ENCODE assay signal across 15 cellular contexts in the genomic region with DNA sequence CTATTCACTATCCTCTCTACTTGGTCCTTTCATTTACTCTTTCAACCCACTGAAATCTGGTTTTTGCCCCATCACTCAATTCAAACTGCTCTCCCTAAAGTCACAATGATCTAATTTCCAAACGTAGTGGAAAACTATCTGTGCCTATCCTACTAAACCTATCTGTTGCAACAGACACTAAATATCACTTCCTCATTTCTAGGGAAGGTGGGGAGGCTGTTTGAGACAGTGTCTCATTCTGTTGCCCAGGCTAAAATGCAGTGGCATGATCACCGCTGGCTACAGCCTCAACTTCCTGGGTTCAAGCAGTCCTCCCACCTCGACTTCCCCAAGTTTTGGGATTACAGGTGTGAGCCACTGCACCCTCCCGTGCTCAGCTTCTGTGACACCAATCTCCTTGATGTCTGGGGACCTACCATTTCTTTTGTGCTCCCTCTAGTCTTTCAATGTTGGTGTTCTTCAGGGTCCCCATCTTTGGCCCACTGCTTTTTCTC. TPM values are rescaled to one million over a fixed set of nuclear protein-coding genes. Genes with fewer than 3 reads are reported as not detected.
DNase-seq lines count a peak whose midpoint lies in the region; ATAC-seq and TF ChIP-seq lines count a peak whose summit lies in the region.
"Had no signal": no experiment of that assay in that cellular context is flagged by ENCODE, and none has a peak within 500 bp of the region (broad histone marks: within the 10 kb centered on the region; RNA-seq: fewer than 3 reads in every experiment).

No MANE protein-coding gene starts in this region.

- H3K4me1 ChIP-seq in esophagus squamous epithelium (peaks cover 7 to 90% (median 34%) of the 10 kb centered on the region in 3 donors), GM23248 (ENCODE audit: insufficient read depth) (peaks cover 15% of the 10 kb centered on the region)

- H2AFZ ChIP-seq in GM23248, result no peak overlapping the region

- in situ Hi-C loops in GM23248 (cut with MboI), result no loop called here

- DNase-seq in CD1c-positive myeloid dendritic cell (ENCODE audit: extremely low spot score), result peak; percentile 74
- DNase-seq in NOMO-1 treated with dmso at 0.1 percent for 144 hours (lab: John Stamatoyannopoulos, UW; ENCODE audit: unreplicated experiment), result peak; percentile 65
- DNase-seq in esophagus squamous epithelium (lab: John Stamatoyannopoulos, UW), result no peak
- no peak for DNase-seq in RKO (ENCODE audit: low spot score)
- DNase-seq in GM23248, result no peak
- DNase-seq in iPS-NIHi11 (ENCODE audit: low spot score), result no peak
- DNase-seq: ACHN; activated naive CD4-positive, alpha-beta T cell treated with anti-CD3 and anti-CD28 coated beads for 36 hours; islet precursor cell; NCI-H2227 treated with DMSO at 0.1 percent for 48 hours; small intestine had no signal

- 59 to 75% methylated on average over 4 of the region's 4 CpGs for WGBS in esophagus squamous epithelium, 2 donors
- 94 to 98% methylated on average over 4 of the region's 4 CpGs for WGBS in GM23248 (ENCODE audit: low coverage in 1 of 2, low lambda C conversion rate in 2 of 2, missing lambda C conversion rate in 2 of 2), 2 experiments

- H4K20me1 ChIP-seq in GM23248 (ENCODE audit: insufficient read depth), result no peaks in the 10 kb centered on the region; the same call in 1 of the 2 replicates

- TF ChIP-seq POLR2A in esophagus squamous epithelium (IDR thresholded peaks at IDR 0.05), result no peak

- H3K9me3 ChIP-seq in esophagus squamous epithelium, result no peaks in the 10 kb centered on the region
- H3K9me3 ChIP-seq in GM23248 (ENCODE audit: low read depth), result no peaks in the 10 kb centered on the region

- H3K4me3 ChIP-seq in esophagus squamous epithelium (peak overlapping the region in 1 of 4 donors; percentile 2), GM23248 (no peak overlapping the region)
- H3K4me3 ChIP-seq: SJSA1 had no signal

- H3K79me2 ChIP-seq in GM23248 (ENCODE audit: insufficient read depth), result peaks cover 100% of the 10 kb centered on the region

- H3K36me3 ChIP-seq in esophagus squamous epithelium, result peaks cover 0 to 10% (median 0%) of the 10 kb centered on the region in 3 donors
- no peaks in the 10 kb centered on the region for H3K36me3 ChIP-seq in GM23248 (ENCODE audit: low read depth)

- peaks cover 3% of the 10 kb centered on the region; the same call in 1 of the 2 replicates for H3F3A ChIP-seq in GM23248 (ENCODE audit: insufficient read depth)

- no peaks in the 10 kb centered on the region for H3K9me2 ChIP-seq in GM23248 (ENCODE audit: insufficient read depth)

- no peak overlapping the region for H3K4me2 ChIP-seq in GM23248 (ENCODE audit: unreplicated experiment)

- ATAC-seq in GM21723 (IDR thresholded peaks at IDR 0.05; ENCODE audit: unreplicated experiment), result peak; percentile 73
- ATAC-seq in GM18909 (IDR thresholded peaks at IDR 0.05; ENCODE audit: poor library complexity, unreplicated experiment), result no peak
- ATAC-seq: natural killer cell treated with Interleukin-12 subunit alpha and Interleukin-12 subunit beta and Interleukin-15 and Interleukin-18, amount 100 ng/mL, for 72 hours had no signal

- no peak overlapping the region for H3K9ac ChIP-seq in GM23248

- intact Hi-C loops in esophagus squamous epithelium (cut with DNase I), result loop anchor here (10.0 kb wide), 1 partner anchor 78 kb away; no protein-coding TSS in a partner anchor

- H3K27me3 ChIP-seq in esophagus squamous epithelium (no peaks in the 10 kb centered on the region), GM23248 (replicated peaks; ENCODE audit: insufficient read depth) (no peaks in the 10 kb centered on the region)
- H3K27me3 ChIP-seq: SJSA1 had no signal

- TF ChIP-seq CTCF in esophagus squamous epithelium (IDR thresholded peaks at IDR 0.05), result no peak

- H3K27ac ChIP-seq in esophagus squamous epithelium, result peak overlapping the region in 3 of 4 donors; percentile 13 to 18 (median 17)
- H3K27ac ChIP-seq in GM23248, result no peak overlapping the region
- H3K27ac ChIP-seq: SJSA1 had no signal

RNA-seq across cellular contexts. Expression of gene RANBP9, which starts 8.8 kb away (rescaled TPM):
- total RNA-seq in esophagus squamous epithelium, result 10 to 100 TPM; 32.9 to 69.6 (median 63.3) TPM
- total RNA-seq in GM23248 (2014; rRNA removed; shearing (Covaris generic)), result 28.3 and 29.8 TPM in 2 replicates
- 8.0 and 8.8 TPM in 2 replicates for polyA plus RNA-seq in GM23248 (2016; fragmentation: Nextera tagmentation; extraction: Ambion mirVana)

Comparison
In these comparisons a context has a peak if more than half of its experiments do, and no peak if none do; other contexts are left out.
1. DNase-seq: peak in CD1c-positive myeloid dendritic cell (single experiment) and NOMO-1 treated with dmso at 0.1 percent for 144 hours (single experiment); none in esophagus squamous epithelium (single experiment), RKO (single experiment), GM23248 (single experiment) and iPS-NIHi11 (single experiment).